Comparison of ENCODE assay signal across 10 cellular contexts in the genomic region with DNA sequence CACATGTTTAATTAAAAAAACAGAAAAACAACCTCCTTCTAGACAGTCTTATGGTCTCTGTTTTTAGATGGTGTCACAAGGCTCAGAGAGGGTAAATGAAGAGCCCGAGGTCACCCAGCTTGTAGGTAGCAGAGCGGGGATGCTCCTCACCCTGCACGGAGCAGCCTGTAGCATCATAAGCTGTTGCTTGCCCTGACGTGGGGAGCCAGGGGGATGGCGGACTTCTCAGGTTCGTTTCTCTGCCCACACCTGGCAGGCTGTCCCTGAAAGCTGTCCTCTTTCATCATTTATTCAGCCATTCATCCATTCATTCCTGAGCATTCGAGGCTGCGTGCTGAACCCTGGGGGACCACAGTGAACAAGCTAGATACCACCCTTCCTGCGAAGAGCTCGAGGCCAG.
A peak's percentile ranks its signal among the peaks of the same experiment; 100 is the strongest.
DNase-seq lines count a peak whose midpoint lies in the region; ATAC-seq, FAIRE-seq and TF ChIP-seq lines count a peak whose summit lies in the region.
"Had no signal": no experiment of that assay in that cellular context is flagged by ENCODE, and none has a peak within 500 bp of the region (broad histone marks: within the 10 kb centered on the region; RNA-seq: fewer than 3 reads in every experiment).

No MANE protein-coding gene starts in this region.

- H3K36me3 ChIP-seq in BJ (ENCODE audit: control insufficient read depth, insufficient read depth, low read length) (no peaks in the 10 kb centered on the region), SK-N-SH (replicated peaks in 1 of 2; ENCODE audit: control insufficient read depth in 1 of 2, insufficient read depth in 2 of 2, low read length in 1 of 2) (no peaks in the 10 kb centered on the region), sigmoid colon (no peaks in the 10 kb centered on the region), upper lobe of left lung (no peaks in the 10 kb centered on the region)
- H3K36me3 ChIP-seq: WERI-Rb-1 had no signal

- H4K20me1 ChIP-seq in SK-N-SH (ENCODE audit: insufficient read depth) = no peaks in the 10 kb centered on the region

- TF ChIP-seq CTCF in BJ (IDR thresholded peaks at IDR 0.05; ENCODE audit: insufficient read depth, low read depth, low read length) (no peak), SK-N-SH (IDR thresholded peaks at IDR 0.05) (no peak), fibroblast of villous mesenchyme (IDR thresholded peaks at IDR 0.05; ENCODE audit: insufficient read depth, low read depth, low read length) (no peak), sigmoid colon (IDR thresholded peaks at IDR 0.05) (no peak), upper lobe of left lung (IDR thresholded peaks at IDR 0.05) (no peak)

- H3K9me2 ChIP-seq in SK-N-SH = no peaks in the 10 kb centered on the region

- TF ChIP-seq RAD21 in SK-N-SH (IDR thresholded peaks at IDR 0.05; ENCODE audit: low read length) = no peak

- peaks cover 19% of the 10 kb centered on the region for H3F3A ChIP-seq in SK-N-SH (replicated peaks; ENCODE audit: insufficient read depth)

- H3K9me3 Mint-ChIP-seq in T-helper 2 cell treated with Interferon-gamma antibody and Interleukin-4, amounts not matched to agents 5 μg/mL and 100 μg/mL, for 36 hours = no peaks in the 10 kb centered on the region
- H3K9me3 Mint-ChIP-seq: CD4-positive, alpha-beta T cell had no signal

- no peaks in the 10 kb centered on the region for H3K36me3 Mint-ChIP-seq in T-helper 2 cell treated with Interferon-gamma antibody and Interleukin-4, amounts not matched to agents 5 μg/mL and 100 μg/mL, for 36 hours (ENCODE audit: low read depth)

- H3K27me3 ChIP-seq in BJ (ENCODE audit: control insufficient read depth, insufficient read depth, low read length) (no peaks in the 10 kb centered on the region), SK-N-SH (ENCODE audit: insufficient read depth) (no peaks in the 10 kb centered on the region), sigmoid colon (no peaks in the 10 kb centered on the region), upper lobe of left lung (no peaks in the 10 kb centered on the region)

- 31% methylated on average over 10 of the region's 10 CpGs for WGBS in SK-N-SH (ENCODE audit: low lambda C conversion rate)
- WGBS in sigmoid colon, 2 donors = 71 to 85% methylated on average over 10 of the region's 10 CpGs
- 70% methylated on average over 9 to 10 of the region's 10 CpGs for WGBS in upper lobe of left lung, 2 donors

- TF ChIP-seq POLR2A in sigmoid colon (IDR thresholded peaks at IDR 0.05) (no peak), upper lobe of left lung (IDR thresholded peaks at IDR 0.05) (no peak)

- no peak overlapping the region for H3K9ac ChIP-seq in SK-N-SH

- no peak overlapping the region for H3K27ac Mint-ChIP-seq in T-helper 2 cell treated with Interferon-gamma antibody and Interleukin-4, amounts not matched to agents 5 μg/mL and 100 μg/mL, for 36 hours
- H3K27ac Mint-ChIP-seq: CD4-positive, alpha-beta T cell had no signal

- H3K4me3 ChIP-seq in BJ (ENCODE audit: low read depth, low read length) = peak overlapping the region; percentile 8
- H3K4me3 ChIP-seq in SK-N-SH (ENCODE audit: low read depth in 2 of 2, low read length in 1 of 2) = peak overlapping the region; percentile 31 to 42; a peak in 3 of 4 replicates
- peak overlapping the region; percentile 43 for H3K4me3 ChIP-seq in fibroblast of villous mesenchyme (ENCODE audit: low read depth, low read length)
- H3K4me3 ChIP-seq in sigmoid colon = peak overlapping the region in 3 of 4 donors; percentile 22 to 34 (median 28)
- H3K4me3 ChIP-seq in upper lobe of left lung = peak overlapping the region in 2 of 4 donors; percentile 9 to 32

- TF ChIP-seq EP300 in SK-N-SH (IDR thresholded peaks at IDR 0.05; ENCODE audit: borderline replicate concordance in 1 of 2, low read depth in 1 of 2, low read length in 1 of 2) = no peak
- TF ChIP-seq EP300 in sigmoid colon (IDR thresholded peaks at IDR 0.05) = no peak
- TF ChIP-seq EP300 in upper lobe of left lung (IDR thresholded peaks at IDR 0.05) = no peak

- no peaks in the 10 kb centered on the region for H3K79me2 ChIP-seq in SK-N-SH (ENCODE audit: insufficient read depth)

- POLR2A ChIA-PET in BJ (lab: Charles Lee) (interaction anchor here (0.6 kb wide), 1 partner anchor 8 kb away, joined by 6 read pairs; no protein-coding TSS in a partner anchor), SK-N-SH (lab: Yijun Ruan, JAX) (no interaction called here)

- peaks cover 26% of the 10 kb centered on the region for H3K27me3 Mint-ChIP-seq in T-helper 2 cell treated with Interferon-gamma antibody and Interleukin-4, amounts not matched to agents 5 μg/mL and 100 μg/mL, for 36 hours (ENCODE audit: low read depth)

- H3K4me3 Mint-ChIP-seq in T-helper 2 cell treated with Interferon-gamma antibody and Interleukin-4, amounts not matched to agents 5 μg/mL and 100 μg/mL, for 36 hours = no peak overlapping the region
- H3K4me3 Mint-ChIP-seq: CD4-positive, alpha-beta T cell had no signal

- intact Hi-C loops in sigmoid colon (cut with DNase I) = loop anchor here (10.0 kb wide), 1 partner anchor 74 kb away; a partner anchor contains a TSS

- H3K27ac ChIP-seq in SK-N-SH (ENCODE audit: low read depth in 2 of 2, low read length in 1 of 2) (no peak overlapping the region), sigmoid colon (peak overlapping the region in 3 of 4 donors; percentile 80 to 88 (median 80)), upper lobe of left lung (peak overlapping the region in 1 of 4 donors; percentile 28)
- H3K27ac ChIP-seq: WERI-Rb-1 had no signal

- H3K4me2 ChIP-seq in SK-N-SH = peak overlapping the region; percentile 64

- no peak for FAIRE-seq in urothelium cell line (lab: Jason Lieb, UNC)

- CTCF ChIA-PET in BJ (lab: Yijun Ruan, JAX) = interaction anchor here (0.6 to 2.2 kb wide), 9 partner anchors 14 to 216 kb away, joined by 3 to 7 read pairs (median 4); no protein-coding TSS in a partner anchor
- CTCF ChIA-PET in SK-N-SH (lab: Yijun Ruan, JAX) = interaction anchor here (0.6 to 6.5 kb wide), 36 partner anchors 9 to 819 kb away, joined by 3 to 44 read pairs (median 5); no protein-coding TSS in a partner anchor

- no peak for ATAC-seq in upper lobe of left lung (ENCODE audit: low FRiP score in 2 of 2)

- H3K9me3 ChIP-seq in SK-N-SH (no peaks in the 10 kb centered on the region), sigmoid colon (no peaks in the 10 kb centered on the region), upper lobe of left lung (no peaks in the 10 kb centered on the region)

- DNase-seq in BJ (ENCODE audit: low read depth) = no peak
- no peak for DNase-seq in SK-N-SH
- no peak for DNase-seq in fibroblast of villous mesenchyme (ENCODE audit: low read depth)
- DNase-seq in sigmoid colon = no peak
- DNase-seq in upper lobe of left lung = no peak
- DNase-seq in NCI-H1436 treated with DMSO at 0.1 percent for 48 hours (lab: John Stamatoyannopoulos, UW) = no peak
- DNase-seq in T-helper 2 cell treated with Interferon-gamma antibody and Interleukin-4, amounts not matched to agents 5 μg/mL and 100 μg/mL, for 36 hours (ENCODE audit: low spot score) = no peak
- DNase-seq in urothelium cell line (ENCODE audit: low spot score) = no peak

- peaks cover 6% of the 10 kb centered on the region for H3K4me1 Mint-ChIP-seq in T-helper 2 cell treated with Interferon-gamma antibody and Interleukin-4, amounts not matched to agents 5 μg/mL and 100 μg/mL, for 36 hours (ENCODE audit: low read depth)

- H3K4me1 ChIP-seq in SK-N-SH (ENCODE audit: control insufficient read depth in 1 of 2, insufficient read depth in 2 of 2, low read depth in 1 of 2, low read length in 1 of 2) (peaks cover 23 to 30% of the 10 kb centered on the region in 2 experiments; a peak in 3 of 4 replicates), sigmoid colon (peaks cover 0 to 77% (median 57%) of the 10 kb centered on the region in 4 donors), upper lobe of left lung (peaks cover 14 to 26% (median 17%) of the 10 kb centered on the region in 4 donors)

- H2AFZ ChIP-seq in SK-N-SH (ENCODE audit: low read depth) = peak overlapping the region; percentile 76

TF ChIP-seq in SK-N-SH, 30 proteins besides CTCF, POLR2A, EP300 and RAD21 (continues in another document):
- TF ChIP-seq, protein P1, sequence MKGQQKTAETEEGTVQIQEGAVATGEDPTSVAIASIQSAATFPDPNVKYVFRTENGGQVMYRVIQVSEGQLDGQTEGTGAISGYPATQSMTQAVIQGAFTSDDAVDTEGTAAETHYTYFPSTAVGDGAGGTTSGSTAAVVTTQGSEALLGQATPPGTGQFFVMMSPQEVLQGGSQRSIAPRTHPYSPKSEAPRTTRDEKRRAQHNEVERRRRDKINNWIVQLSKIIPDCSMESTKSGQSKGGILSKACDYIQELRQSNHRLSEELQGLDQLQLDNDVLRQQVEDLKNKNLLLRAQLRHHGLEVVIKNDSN (IDR thresholded peaks at IDR 0.05; ENCODE audit: borderline replicate concordance, low read depth) = no peak
- TF ChIP-seq JUND (IDR thresholded peaks at IDR 0.05) (no peak), SIN3A (IDR thresholded peaks at IDR 0.05; ENCODE audit: borderline replicate concordance, low read depth, low read length) (no peak), RXRA (IDR thresholded peaks at IDR 0.05; ENCODE audit: borderline replicate concordance, low read depth) (no peak), TEAD4 (IDR thresholded peaks at IDR 0.05; ENCODE audit: borderline replicate concordance, insufficient read depth) (no peak), RFX5 (IDR thresholded peaks at IDR 0.05; ENCODE audit: low read length) (no peak)
- TF ChIP-seq, protein P2, sequence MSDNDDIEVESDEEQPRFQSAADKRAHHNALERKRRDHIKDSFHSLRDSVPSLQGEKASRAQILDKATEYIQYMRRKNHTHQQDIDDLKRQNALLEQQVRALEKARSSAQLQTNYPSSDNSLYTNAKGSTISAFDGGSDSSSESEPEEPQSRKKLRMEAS (IDR thresholded peaks at IDR 0.05; ENCODE audit: low read depth) = no peak
- TF ChIP-seq, protein P3, sequence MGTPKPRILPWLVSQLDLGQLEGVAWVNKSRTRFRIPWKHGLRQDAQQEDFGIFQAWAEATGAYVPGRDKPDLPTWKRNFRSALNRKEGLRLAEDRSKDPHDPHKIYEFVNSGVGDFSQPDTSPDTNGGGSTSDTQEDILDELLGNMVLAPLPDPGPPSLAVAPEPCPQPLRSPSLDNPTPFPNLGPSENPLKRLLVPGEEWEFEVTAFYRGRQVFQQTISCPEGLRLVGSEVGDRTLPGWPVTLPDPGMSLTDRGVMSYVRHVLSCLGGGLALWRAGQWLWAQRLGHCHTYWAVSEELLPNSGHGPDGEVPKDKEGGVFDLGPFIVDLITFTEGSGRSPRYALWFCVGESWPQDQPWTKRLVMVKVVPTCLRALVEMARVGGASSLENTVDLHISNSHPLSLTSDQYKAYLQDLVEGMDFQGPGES (IDR thresholded peaks at IDR 0.05; ENCODE audit: low read depth, low read length) = no peak
- TF ChIP-seq, protein P4, sequence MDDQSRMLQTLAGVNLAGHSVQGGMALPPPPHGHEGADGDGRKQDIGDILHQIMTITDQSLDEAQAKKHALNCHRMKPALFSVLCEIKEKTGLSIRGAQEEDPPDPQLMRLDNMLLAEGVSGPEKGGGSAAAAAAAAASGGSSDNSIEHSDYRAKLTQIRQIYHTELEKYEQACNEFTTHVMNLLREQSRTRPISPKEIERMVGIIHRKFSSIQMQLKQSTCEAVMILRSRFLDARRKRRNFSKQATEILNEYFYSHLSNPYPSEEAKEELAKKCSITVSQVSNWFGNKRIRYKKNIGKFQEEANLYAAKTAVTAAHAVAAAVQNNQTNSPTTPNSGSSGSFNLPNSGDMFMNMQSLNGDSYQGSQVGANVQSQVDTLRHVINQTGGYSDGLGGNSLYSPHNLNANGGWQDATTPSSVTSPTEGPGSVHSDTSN (IDR thresholded peaks at IDR 0.05) = no peak

Comparison
In these comparisons a context has a peak if more than half of its experiments do, and no peak if none do; other contexts are left out.
1. H3K27ac ChIP-seq: peak in sigmoid colon (3 of 4); none in SK-N-SH (0 of 2).